1 cellular context compared by ENCODE assay signal in genomic region chrX:103687073-103687695, GRCh38.
A peak's percentile ranks its signal among the peaks of the same experiment; 100 is the strongest.
TF ChIP-seq lines count a peak whose summit lies in the region.

No MANE protein-coding gene starts in this region.

TF ChIP-seq in HepG2, 621 proteins besides CTCF, POLR2A, EP300 and RAD21 (continued from another document and continues in another):
- TF ChIP-seq E2F5 (CRISPR knock-in tag; conservative IDR thresholded peaks at IDR 0.05) = no peak
- no peak for TF ChIP-seq REPIN1 (CRISPR knock-in tag; IDR thresholded peaks at IDR 0.05; ENCODE audit: borderline replicate concordance, low read depth)
- no peak for TF ChIP-seq MAFG (CRISPR knock-in tag; IDR thresholded peaks at IDR 0.05)
- no peak for TF ChIP-seq MLLT10 (CRISPR knock-in tag; IDR thresholded peaks at IDR 0.05)
- no peak for TF ChIP-seq SOX13 (IDR thresholded peaks at IDR 0.05)
- 0 out of 4 replicates have a peak, but pooled peaks of 1 of the 2 experiments have one; percentile 18 for TF ChIP-seq SOX13 (CRISPR knock-in tag; conservative IDR thresholded peaks at IDR 0.05 in 1 of 2, IDR thresholded peaks at IDR 0.05 in 1 of 2)
- TF ChIP-seq, protein P1, sequence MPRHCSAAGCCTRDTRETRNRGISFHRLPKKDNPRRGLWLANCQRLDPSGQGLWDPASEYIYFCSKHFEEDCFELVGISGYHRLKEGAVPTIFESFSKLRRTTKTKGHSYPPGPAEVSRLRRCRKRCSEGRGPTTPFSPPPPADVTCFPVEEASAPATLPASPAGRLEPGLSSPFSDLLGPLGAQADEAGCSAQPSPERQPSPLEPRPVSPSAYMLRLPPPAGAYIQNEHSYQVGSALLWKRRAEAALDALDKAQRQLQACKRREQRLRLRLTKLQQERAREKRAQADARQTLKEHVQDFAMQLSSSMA (CRISPR knock-in tag; IDR thresholded peaks at IDR 0.05) = no peak
- TF ChIP-seq PBX2 (CRISPR knock-in tag; IDR thresholded peaks at IDR 0.05) = no peak
- TF ChIP-seq POLR2AphosphoS5 (IDR thresholded peaks at IDR 0.05; ENCODE audit: low read depth, low read length) = no peak; the same call in 1 of the 2 replicates
- TF ChIP-seq SP4 (CRISPR knock-in tag; IDR thresholded peaks at IDR 0.05) = no peak
- TF ChIP-seq ZBTB37 (CRISPR knock-in tag; IDR thresholded peaks at IDR 0.05) = no peak
- no peak for TF ChIP-seq ZNF841 (CRISPR knock-in tag; IDR thresholded peaks at IDR 0.05; ENCODE audit: borderline replicate concordance)
- TF ChIP-seq, protein P2, sequence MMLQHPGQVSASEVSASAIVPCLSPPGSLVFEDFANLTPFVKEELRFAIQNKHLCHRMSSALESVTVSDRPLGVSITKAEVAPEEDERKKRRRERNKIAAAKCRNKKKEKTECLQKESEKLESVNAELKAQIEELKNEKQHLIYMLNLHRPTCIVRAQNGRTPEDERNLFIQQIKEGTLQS (CRISPR knock-in tag; IDR thresholded peaks at IDR 0.05) = 0 out of 2 replicates have a peak, but pooled peaks have one; percentile 13
- no peak for TF ChIP-seq ZNF225 (CRISPR knock-in tag; IDR thresholded peaks at IDR 0.05)
- TF ChIP-seq HDAC1 (CRISPR knock-in tag; IDR thresholded peaks at IDR 0.05) = peak; percentile 56; the same call in 1 of the 2 replicates
- 0 out of 2 replicates have a peak, but pooled peaks have one; percentile 32 for TF ChIP-seq SALL2 (CRISPR knock-in tag; IDR thresholded peaks at IDR 0.05)
- TF ChIP-seq FOSL1 (CRISPR knock-in tag; IDR thresholded peaks at IDR 0.05; ENCODE audit: borderline replicate concordance) = no peak
- TF ChIP-seq, protein P3, sequence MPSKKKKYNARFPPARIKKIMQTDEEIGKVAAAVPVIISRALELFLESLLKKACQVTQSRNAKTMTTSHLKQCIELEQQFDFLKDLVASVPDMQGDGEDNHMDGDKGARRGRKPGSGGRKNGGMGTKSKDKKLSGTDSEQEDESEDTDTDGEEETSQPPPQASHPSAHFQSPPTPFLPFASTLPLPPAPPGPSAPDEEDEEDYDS (CRISPR knock-in tag; IDR thresholded peaks at IDR 0.05) = no peak
- no peak for TF ChIP-seq ZNF431 (CRISPR knock-in tag; IDR thresholded peaks at IDR 0.05; ENCODE audit: borderline replicate concordance, low read depth)
- no peak for TF ChIP-seq ZNF543 (CRISPR knock-in tag; IDR thresholded peaks at IDR 0.05)
- TF ChIP-seq ETV5 (CRISPR knock-in tag; IDR thresholded peaks at IDR 0.05; ENCODE audit: borderline replicate concordance) = no peak
- TF ChIP-seq FOXO1 (CRISPR knock-in tag; IDR thresholded peaks at IDR 0.05) = no peak
- peak; percentile 98 for TF ChIP-seq HNRNPLL (IDR thresholded peaks at IDR 0.05; ENCODE audit: low read depth, low read length, poor library complexity, severe bottlenecking)
- TF ChIP-seq MED1 (CRISPR knock-in tag; IDR thresholded peaks at IDR 0.05) = peak; percentile 49
- TF ChIP-seq POLR2G (IDR thresholded peaks at IDR 0.05; ENCODE audit: low read depth, low read length) = 0 out of 2 replicates have a peak, but pooled peaks have one; percentile 44
- TF ChIP-seq CEBPG (CRISPR knock-in tag; IDR thresholded peaks at IDR 0.05) = peak; percentile 63
- no peak for TF ChIP-seq LBX2 (CRISPR knock-in tag; IDR thresholded peaks at IDR 0.05; ENCODE audit: borderline replicate concordance)
- TF ChIP-seq PHF8 (CRISPR knock-in tag; IDR thresholded peaks at IDR 0.05) = peak; percentile 52; the same call in 1 of the 2 replicates
- TF ChIP-seq TOPORS (CRISPR knock-in tag; IDR thresholded peaks at IDR 0.05) = no peak
- no peak for TF ChIP-seq GTF3A (CRISPR knock-in tag; conservative IDR thresholded peaks at IDR 0.05)
- no peak for TF ChIP-seq HMG20B (CRISPR knock-in tag; conservative IDR thresholded peaks at IDR 0.05)
- no peak for TF ChIP-seq SYNCRIP (IDR thresholded peaks at IDR 0.05; ENCODE audit: insufficient read depth, low read depth, low read length)
- no peak for TF ChIP-seq ZNF549 (CRISPR knock-in tag; IDR thresholded peaks at IDR 0.05)
- TF ChIP-seq, protein P4, sequence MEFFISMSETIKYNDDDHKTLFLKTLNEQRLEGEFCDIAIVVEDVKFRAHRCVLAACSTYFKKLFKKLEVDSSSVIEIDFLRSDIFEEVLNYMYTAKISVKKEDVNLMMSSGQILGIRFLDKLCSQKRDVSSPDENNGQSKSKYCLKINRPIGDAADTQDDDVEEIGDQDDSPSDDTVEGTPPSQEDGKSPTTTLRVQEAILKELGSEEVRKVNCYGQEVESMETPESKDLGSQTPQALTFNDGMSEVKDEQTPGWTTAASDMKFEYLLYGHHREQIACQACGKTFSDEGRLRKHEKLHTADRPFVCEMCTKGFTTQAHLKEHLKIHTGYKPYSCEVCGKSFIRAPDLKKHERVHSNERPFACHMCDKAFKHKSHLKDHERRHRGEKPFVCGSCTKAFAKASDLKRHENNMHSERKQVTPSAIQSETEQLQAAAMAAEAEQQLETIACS (CRISPR knock-in tag; IDR thresholded peaks at IDR 0.05) = peak; percentile 85
- no peak for TF ChIP-seq NONO (IDR thresholded peaks at IDR 0.05)
- peak; percentile 54; the same call in 1 of the 2 replicates for TF ChIP-seq NONO (CRISPR knock-in tag; conservative IDR thresholded peaks at IDR 0.05)
- TF ChIP-seq ZNF780A (CRISPR knock-in tag; IDR thresholded peaks at IDR 0.05) = no peak
- no peak for TF ChIP-seq RELA (CRISPR knock-in tag; IDR thresholded peaks at IDR 0.05)
- TF ChIP-seq KDM2A (CRISPR knock-in tag; IDR thresholded peaks at IDR 0.05; ENCODE audit: borderline replicate concordance, low read depth) = peak; percentile 19; the same call in 1 of the 2 replicates
- TF ChIP-seq ZNF230 (CRISPR knock-in tag; IDR thresholded peaks at IDR 0.05) = no peak
- no peak for TF ChIP-seq ZNF644 (CRISPR knock-in tag; IDR thresholded peaks at IDR 0.05; ENCODE audit: low read depth)
- peak; percentile 65 for TF ChIP-seq ETV6 (CRISPR knock-in tag; conservative IDR thresholded peaks at IDR 0.05)
- TF ChIP-seq, protein P5, sequence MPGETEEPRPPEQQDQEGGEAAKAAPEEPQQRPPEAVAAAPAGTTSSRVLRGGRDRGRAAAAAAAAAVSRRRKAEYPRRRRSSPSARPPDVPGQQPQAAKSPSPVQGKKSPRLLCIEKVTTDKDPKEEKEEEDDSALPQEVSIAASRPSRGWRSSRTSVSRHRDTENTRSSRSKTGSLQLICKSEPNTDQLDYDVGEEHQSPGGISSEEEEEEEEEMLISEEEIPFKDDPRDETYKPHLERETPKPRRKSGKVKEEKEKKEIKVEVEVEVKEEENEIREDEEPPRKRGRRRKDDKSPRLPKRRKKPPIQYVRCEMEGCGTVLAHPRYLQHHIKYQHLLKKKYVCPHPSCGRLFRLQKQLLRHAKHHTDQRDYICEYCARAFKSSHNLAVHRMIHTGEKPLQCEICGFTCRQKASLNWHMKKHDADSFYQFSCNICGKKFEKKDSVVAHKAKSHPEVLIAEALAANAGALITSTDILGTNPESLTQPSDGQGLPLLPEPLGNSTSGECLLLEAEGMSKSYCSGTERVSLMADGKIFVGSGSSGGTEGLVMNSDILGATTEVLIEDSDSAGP (CRISPR knock-in tag; IDR thresholded peaks at IDR 0.05; ENCODE audit: borderline replicate concordance) = peak; percentile 71; the same call in 1 of the 2 replicates
- no peak for TF ChIP-seq SIX1 (CRISPR knock-in tag; IDR thresholded peaks at IDR 0.05; ENCODE audit: borderline replicate concordance)
- no peak for TF ChIP-seq MAFF (IDR thresholded peaks at IDR 0.05; ENCODE audit: low read depth, low read length)
- no peak for TF ChIP-seq ZNF343 (CRISPR knock-in tag; IDR thresholded peaks at IDR 0.05)
- no peak for TF ChIP-seq MIER3 (CRISPR knock-in tag; IDR thresholded peaks at IDR 0.05; ENCODE audit: borderline replicate concordance)
- TF ChIP-seq CAMTA2 (CRISPR knock-in tag; IDR thresholded peaks at IDR 0.05; ENCODE audit: borderline replicate concordance) = no peak
- 0 out of 2 replicates have a peak, but pooled peaks have one; percentile 24 for TF ChIP-seq CBX5 (CRISPR knock-in tag; IDR thresholded peaks at IDR 0.05; ENCODE audit: borderline replicate concordance)
- TF ChIP-seq NFKB2 (CRISPR knock-in tag; IDR thresholded peaks at IDR 0.05; ENCODE audit: borderline replicate concordance) = peak; percentile 54; the same call in 1 of the 2 replicates
- no peak for TF ChIP-seq ZNF235 (CRISPR knock-in tag; IDR thresholded peaks at IDR 0.05; ENCODE audit: borderline replicate concordance)
- no peak for TF ChIP-seq KLF6 (CRISPR knock-in tag; IDR thresholded peaks at IDR 0.05)
- TF ChIP-seq RXRA (CRISPR knock-in tag; IDR thresholded peaks at IDR 0.05) = peak; percentile 21; the same call in 1 of the 2 replicates
- TF ChIP-seq, protein P6, sequence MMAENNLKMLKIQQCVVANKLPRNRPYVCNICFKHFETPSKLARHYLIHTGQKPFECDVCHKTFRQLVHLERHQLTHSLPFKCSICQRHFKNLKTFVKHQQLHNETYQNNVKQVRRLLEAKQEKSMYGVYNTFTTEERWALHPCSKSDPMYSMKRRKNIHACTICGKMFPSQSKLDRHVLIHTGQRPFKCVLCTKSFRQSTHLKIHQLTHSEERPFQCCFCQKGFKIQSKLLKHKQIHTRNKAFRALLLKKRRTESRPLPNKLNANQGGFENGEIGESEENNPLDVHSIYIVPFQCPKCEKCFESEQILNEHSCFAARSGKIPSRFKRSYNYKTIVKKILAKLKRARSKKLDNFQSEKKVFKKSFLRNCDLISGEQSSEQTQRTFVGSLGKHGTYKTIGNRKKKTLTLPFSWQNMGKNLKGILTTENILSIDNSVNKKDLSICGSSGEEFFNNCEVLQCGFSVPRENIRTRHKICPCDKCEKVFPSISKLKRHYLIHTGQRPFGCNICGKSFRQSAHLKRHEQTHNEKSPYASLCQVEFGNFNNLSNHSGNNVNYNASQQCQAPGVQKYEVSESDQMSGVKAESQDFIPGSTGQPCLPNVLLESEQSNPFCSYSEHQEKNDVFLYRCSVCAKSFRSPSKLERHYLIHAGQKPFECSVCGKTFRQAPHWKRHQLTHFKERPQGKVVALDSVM (CRISPR knock-in tag; IDR thresholded peaks at IDR 0.05) = no peak
- TF ChIP-seq, protein P7, sequence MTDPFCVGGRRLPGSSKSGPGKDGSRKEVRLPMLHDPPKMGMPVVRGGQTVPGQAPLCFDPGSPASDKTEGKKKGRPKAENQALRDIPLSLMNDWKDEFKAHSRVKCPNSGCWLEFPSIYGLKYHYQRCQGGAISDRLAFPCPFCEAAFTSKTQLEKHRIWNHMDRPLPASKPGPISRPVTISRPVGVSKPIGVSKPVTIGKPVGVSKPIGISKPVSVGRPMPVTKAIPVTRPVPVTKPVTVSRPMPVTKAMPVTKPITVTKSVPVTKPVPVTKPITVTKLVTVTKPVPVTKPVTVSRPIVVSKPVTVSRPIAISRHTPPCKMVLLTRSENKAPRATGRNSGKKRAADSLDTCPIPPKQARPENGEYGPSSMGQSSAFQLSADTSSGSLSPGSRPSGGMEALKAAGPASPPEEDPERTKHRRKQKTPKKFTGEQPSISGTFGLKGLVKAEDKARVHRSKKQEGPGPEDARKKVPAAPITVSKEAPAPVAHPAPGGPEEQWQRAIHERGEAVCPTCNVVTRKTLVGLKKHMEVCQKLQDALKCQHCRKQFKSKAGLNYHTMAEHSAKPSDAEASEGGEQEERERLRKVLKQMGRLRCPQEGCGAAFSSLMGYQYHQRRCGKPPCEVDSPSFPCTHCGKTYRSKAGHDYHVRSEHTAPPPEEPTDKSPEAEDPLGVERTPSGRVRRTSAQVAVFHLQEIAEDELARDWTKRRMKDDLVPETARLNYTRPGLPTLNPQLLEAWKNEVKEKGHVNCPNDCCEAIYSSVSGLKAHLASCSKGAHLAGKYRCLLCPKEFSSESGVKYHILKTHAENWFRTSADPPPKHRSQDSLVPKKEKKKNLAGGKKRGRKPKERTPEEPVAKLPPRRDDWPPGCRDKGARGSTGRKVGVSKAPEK (CRISPR knock-in tag; IDR thresholded peaks at IDR 0.05; ENCODE audit: borderline replicate concordance) = no peak
- TF ChIP-seq ZNF10 (CRISPR knock-in tag; IDR thresholded peaks at IDR 0.05; ENCODE audit: borderline replicate concordance, low read depth) = no peak
- TF ChIP-seq, protein P8, sequence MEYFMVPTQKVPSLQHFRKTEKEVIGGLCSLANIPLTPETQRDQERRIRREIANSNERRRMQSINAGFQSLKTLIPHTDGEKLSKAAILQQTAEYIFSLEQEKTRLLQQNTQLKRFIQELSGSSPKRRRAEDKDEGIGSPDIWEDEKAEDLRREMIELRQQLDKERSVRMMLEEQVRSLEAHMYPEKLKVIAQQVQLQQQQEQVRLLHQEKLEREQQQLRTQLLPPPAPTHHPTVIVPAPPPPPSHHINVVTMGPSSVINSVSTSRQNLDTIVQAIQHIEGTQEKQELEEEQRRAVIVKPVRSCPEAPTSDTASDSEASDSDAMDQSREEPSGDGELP (IDR thresholded peaks at IDR 0.05; ENCODE audit: borderline replicate concordance, low read depth) = no peak
- TF ChIP-seq MYPOP (CRISPR knock-in tag; IDR thresholded peaks at IDR 0.05) = no peak
